Comparison of ENCODE assay signal across 1 cellular context in genomic region chr19:55176116-55176515, GRCh38.
TF ChIP-seq lines count a peak whose summit lies in the region.

No MANE protein-coding gene starts in this region.

TF ChIP-seq in K562, 482 proteins besides CTCF, POLR2A, EP300 and RAD21 (continues in another document):
- TF ChIP-seq ETV1 (tag; conservative IDR thresholded peaks at IDR 0.05; ENCODE audit: low read depth) (peak; percentile 74; the same call in 1 of the 2 replicates), CREM (IDR thresholded peaks at IDR 0.05; ENCODE audit: low read depth) (peak; percentile 72), CBFA2T3 (IDR thresholded peaks at IDR 0.05) (no peak), SLC30A9 (CRISPR knock-in tag; IDR thresholded peaks at IDR 0.05) (no peak), E2F4 (CRISPR knock-in tag; IDR thresholded peaks at IDR 0.05; ENCODE audit: low read depth) (no peak), MGA (IDR thresholded peaks at IDR 0.05) (peak; percentile 54), HDAC2 (IDR thresholded peaks at IDR 0.05) (no peak), CREB1 (IDR thresholded peaks at IDR 0.05) (no peak), CREB1 (CRISPR knock-in tag; IDR thresholded peaks at IDR 0.05) (peak; percentile 29; the same call in 1 of the 2 replicates), RNF2 (IDR thresholded peaks at IDR 0.05) (0 out of 2 replicates have a peak, but pooled peaks have one; percentile 44), HDAC1 (IDR thresholded peaks at IDR 0.05) (peak in 1 of 2 experiments; percentile 61; a peak in 2 of 4 replicates), HLTF (IDR thresholded peaks at IDR 0.05) (peak; percentile 67; the same call in 1 of the 2 replicates), ZHX1 (conservative IDR thresholded peaks at IDR 0.05; ENCODE audit: low read length) (no peak), CTBP1 (IDR thresholded peaks at IDR 0.05; ENCODE audit: borderline replicate concordance) (peak; percentile 44; the same call in 1 of the 2 replicates), TGIF2 (CRISPR knock-in tag; IDR thresholded peaks at IDR 0.05) (no peak), ZNF282 (CRISPR knock-in tag; IDR thresholded peaks at IDR 0.05) (no peak), TRIM24 (IDR thresholded peaks at IDR 0.05) (0 out of 4 replicates have a peak, but pooled peaks of 1 of the 2 experiments have one; percentile 35), NBN (IDR thresholded peaks at IDR 0.05; ENCODE audit: low read depth) (peak; percentile 41; the same call in 1 of the 2 replicates), RBFOX2 (IDR thresholded peaks at IDR 0.05; ENCODE audit: low read depth, low read length) (no peak), MAX (CRISPR knock-in tag; IDR thresholded peaks at IDR 0.05) (0 out of 2 replicates have a peak, but pooled peaks have one; percentile 31), TEAD4 (IDR thresholded peaks at IDR 0.05; ENCODE audit: low read length) (peak; percentile 43; the same call in 1 of the 2 replicates), TEAD4 (CRISPR knock-in tag; IDR thresholded peaks at IDR 0.05; ENCODE audit: borderline replicate concordance) (no peak), ZBTB17 (CRISPR knock-in tag; IDR thresholded peaks at IDR 0.05) (peak; percentile 99), ZMIZ1 (IDR thresholded peaks at IDR 0.05; ENCODE audit: low read depth in 2 of 2, low read length in 2 of 2) (peak in 1 of 2 experiments; percentile 88; a peak in 2 of 4 replicates), PURB (CRISPR knock-in tag; IDR thresholded peaks at IDR 0.05; ENCODE audit: low read depth) (no peak), CREB3L1 (IDR thresholded peaks at IDR 0.05; ENCODE audit: borderline replicate concordance, low read depth) (peak; percentile 87; the same call in 1 of the 2 replicates), SMAD4 (CRISPR knock-in tag; conservative IDR thresholded peaks at IDR 0.05) (0 out of 2 replicates have a peak, but pooled peaks have one; percentile 14), NKRF (IDR thresholded peaks at IDR 0.05; ENCODE audit: borderline replicate concordance) (peak; percentile 68; the same call in 1 of the 2 replicates), MLLT1 (IDR thresholded peaks at IDR 0.05) (peak in 1 of 2 experiments; percentile 99; a peak in 2 of 4 replicates), ESRRA (IDR thresholded peaks at IDR 0.05; ENCODE audit: borderline replicate concordance, low read depth) (peak; percentile 18; the same call in 1 of the 2 replicates), ZNF644 (tag; IDR thresholded peaks at IDR 0.05; ENCODE audit: low read depth) (no peak)
